In genomic region chr14:34538871-34539406, GRCh38 we compare ENCODE assay signal across 8 cellular contexts. TPM values are rescaled to one million over a fixed set of nuclear protein-coding genes. Genes with fewer than 3 reads are reported as not detected.
DNase-seq lines count a peak whose midpoint lies in the region; ATAC-seq, FAIRE-seq and TF ChIP-seq lines count a peak whose summit lies in the region.

No MANE protein-coding gene starts in this region.

- H3K27me3 Mint-ChIP-seq in activated naive CD4-positive, alpha-beta T cell treated with anti-CD3 and anti-CD28 coated beads, Interleukin-2, amount 10 ng/mL, durations not matched to agents 7 days and 5 days: no peaks in the 10 kb centered on the region
- no peaks in the 10 kb centered on the region for H3K27me3 Mint-ChIP-seq in activated CD8-positive, alpha-beta T cell treated with anti-CD3 and anti-CD28 coated beads for 36 hours

- H3K36me3 Mint-ChIP-seq in activated naive CD4-positive, alpha-beta T cell treated with anti-CD3 and anti-CD28 coated beads, Interleukin-2, amount 10 ng/mL, durations not matched to agents 7 days and 5 days: peaks cover 13% of the 10 kb centered on the region
- peaks cover 6% of the 10 kb centered on the region for H3K36me3 Mint-ChIP-seq in activated CD8-positive, alpha-beta T cell treated with anti-CD3 and anti-CD28 coated beads for 36 hours (ENCODE audit: low read depth)

- H3K9me3 Mint-ChIP-seq in activated naive CD4-positive, alpha-beta T cell treated with anti-CD3 and anti-CD28 coated beads, Interleukin-2, amount 10 ng/mL, durations not matched to agents 7 days and 5 days: no peaks in the 10 kb centered on the region
- no peaks in the 10 kb centered on the region for H3K9me3 Mint-ChIP-seq in activated CD8-positive, alpha-beta T cell treated with anti-CD3 and anti-CD28 coated beads for 36 hours

- peaks cover 7% of the 10 kb centered on the region for H3K4me1 ChIP-seq in keratinocyte (ENCODE audit: control insufficient read depth, extremely low read depth, insufficient read depth, low read length)

- H3K27ac ChIP-seq in keratinocyte (ENCODE audit: control insufficient read depth, insufficient read depth, low read length) (peak overlapping the region; percentile 97), temporal lobe (ENCODE audit: low read depth, low read length) (peak overlapping the region; percentile 82)

- no peak for DNase-seq in activated naive CD4-positive, alpha-beta T cell treated with anti-CD3 and anti-CD28 coated beads, Interleukin-2, amount 10 ng/mL, durations not matched to agents 7 days and 5 days
- no peak for DNase-seq in activated naive CD4-positive, alpha-beta T cell treated with Interleukin-2 at 50 U/mL for 16 hours
- no peak for DNase-seq in activated CD8-positive, alpha-beta T cell treated with anti-CD3 and anti-CD28 coated beads for 36 hours
- DNase-seq in keratinocyte (ENCODE audit: low read depth, low spot score) (no peak), anterior cingulate cortex (lab: John Stamatoyannopoulos, UW) (no peak), ACHN (no peak)

- in situ Hi-C loops in ACHN (cut with HindIII; ENCODE audit: low pct_ligation_motif_present, low pct_unique_long_range_greater_than_20kb, low sequenced_read_pairs): no loop called here

- peak overlapping the region; percentile 83 for H3K4me2 ChIP-seq in keratinocyte (ENCODE audit: control insufficient read depth, extremely low read depth, insufficient read depth, low read depth, low read length)

- POLR2A ChIA-PET in activated CD8-positive, alpha-beta T cell treated with anti-CD3 and anti-CD28 coated beads for 36 hours (lab: Charles Lee): no interaction called here

- intact Hi-C loops in activated CD8-positive, alpha-beta T cell treated with anti-CD3 and anti-CD28 coated beads for 36 hours (cut with micrococcal nuclease): no loop called here

- H3K4me3 Mint-ChIP-seq in activated naive CD4-positive, alpha-beta T cell treated with anti-CD3 and anti-CD28 coated beads, Interleukin-2, amount 10 ng/mL, durations not matched to agents 7 days and 5 days: peak overlapping the region; percentile 90
- H3K4me3 Mint-ChIP-seq in activated CD8-positive, alpha-beta T cell treated with anti-CD3 and anti-CD28 coated beads for 36 hours: peak overlapping the region; percentile 93

- peak overlapping the region; percentile 97 for H3K27ac Mint-ChIP-seq in activated naive CD4-positive, alpha-beta T cell treated with anti-CD3 and anti-CD28 coated beads, Interleukin-2, amount 10 ng/mL, durations not matched to agents 7 days and 5 days
- peak overlapping the region; percentile 99 for H3K27ac Mint-ChIP-seq in activated CD8-positive, alpha-beta T cell treated with anti-CD3 and anti-CD28 coated beads for 36 hours

- no peaks in the 10 kb centered on the region for H3K27me3 ChIP-seq in keratinocyte (ENCODE audit: control insufficient read depth, extremely low read depth, insufficient read depth, low read length)

- FAIRE-seq in keratinocyte (lab: Jason Lieb, UNC): no peak

- H3K4me3 ChIP-seq in keratinocyte (ENCODE audit: control insufficient read depth in 2 of 3, extremely low read depth in 1 of 3, insufficient read depth in 2 of 3, low read depth in 1 of 3, low read length in 3 of 3): peak overlapping the region; percentile 94 to 98 (median 96)

- peaks cover 3 to 4% of the 10 kb centered on the region in 2 experiments for H3K36me3 ChIP-seq in keratinocyte (ENCODE audit: control insufficient read depth in 2 of 2, extremely low read depth in 1 of 2, insufficient read depth in 2 of 2, low read length in 2 of 2)

- no peaks in the 10 kb centered on the region for H4K20me1 ChIP-seq in keratinocyte (ENCODE audit: control insufficient read depth, extremely low read depth, insufficient read depth, low read length)

- TF ChIP-seq CTCF in activated CD8-positive, alpha-beta T cell treated with anti-CD3 and anti-CD28 coated beads for 36 hours (IDR thresholded peaks at IDR 0.05): no peak
- TF ChIP-seq CTCF in keratinocyte (optimal IDR thresholded peaks at IDR 0.05 in 1 of 3, IDR thresholded peaks at IDR 0.05 in 1 of 3, conservative IDR thresholded peaks at IDR 0.05 in 1 of 3; ENCODE audit: extremely low read depth in 1 of 3, insufficient read depth in 2 of 3, low read length in 3 of 3): no peak

- H3K4me1 Mint-ChIP-seq in activated naive CD4-positive, alpha-beta T cell treated with anti-CD3 and anti-CD28 coated beads, Interleukin-2, amount 10 ng/mL, durations not matched to agents 7 days and 5 days: peaks cover 31% of the 10 kb centered on the region
- H3K4me1 Mint-ChIP-seq in activated CD8-positive, alpha-beta T cell treated with anti-CD3 and anti-CD28 coated beads for 36 hours (ENCODE audit: low read depth): peaks cover 33% of the 10 kb centered on the region

- H3K9me3 ChIP-seq in keratinocyte (ENCODE audit: control insufficient read depth, low read depth, low read length): no peaks in the 10 kb centered on the region

- peaks cover 27% of the 10 kb centered on the region for H3K79me2 ChIP-seq in keratinocyte (ENCODE audit: control insufficient read depth, insufficient read depth, low read length)

- dilution Hi-C loops in keratinocyte (cut with MboI; ENCODE audit: extremely low pct_ligation_motif_present, low sequenced_read_pairs): no loop called here

- H2AFZ ChIP-seq in keratinocyte (ENCODE audit: control insufficient read depth, low read length): peak overlapping the region; percentile 97

- peak overlapping the region; percentile 99 for H3K9ac ChIP-seq in keratinocyte (ENCODE audit: control insufficient read depth, extremely low read depth, insufficient read depth, low read length)

- ATAC-seq in activated CD8-positive, alpha-beta T cell treated with anti-CD3 and anti-CD28 coated beads for 36 hours: peak; percentile 11
- no peak for ATAC-seq in GM21737 (IDR thresholded peaks at IDR 0.05; ENCODE audit: unreplicated experiment)

- CTCF ChIA-PET in activated naive CD4-positive, alpha-beta T cell treated with anti-CD3 and anti-CD28 coated beads, Interleukin-2, amount 10 ng/mL, durations not matched to agents 7 days and 5 days (lab: Charles Lee): no interaction called here
- CTCF ChIA-PET in activated CD8-positive, alpha-beta T cell treated with anti-CD3 and anti-CD28 coated beads for 36 hours (lab: Charles Lee): no interaction called here

- H3K9me1 ChIP-seq in keratinocyte (ENCODE audit: control insufficient read depth, extremely low read depth, insufficient read depth, low read length): no peaks in the 10 kb centered on the region

RNA-seq across cellular contexts. Expression of gene EAPP, which starts 0.6 kb away (rescaled TPM):
- total RNA-seq in activated CD8-positive, alpha-beta T cell treated with anti-CD3 and anti-CD28 coated beads for 36 hours: 10 to 100 TPM; 29.9 to 32.0 TPM
- 23.0 to 45.3 TPM (median 26.7 TPM) in 3 replicates for polyA plus RNA-seq in keratinocyte
- polyA plus RNA-seq in keratinocyte (2011; ENCODE audit: low read depth): 36.8 TPM
- 27.7 and 53.9 TPM in 2 replicates for polyA plus RNA-seq in keratinocyte (2011; cell fraction: cytosol; rRNA removed)
- 19.9 and 29.8 TPM in 2 replicates for polyA plus RNA-seq in keratinocyte (2011; cell fraction: nucleus; rRNA removed)
- 26.9 and 32.8 TPM in 2 replicates for polyA plus RNA-seq in keratinocyte (2012; ENCODE audit: low replicate concordance)
- 5.0 to 21.2 TPM (median 9.2 TPM) in 3 replicates for polyA minus RNA-seq in keratinocyte
- polyA minus RNA-seq in keratinocyte (2011; cell fraction: cytosol; rRNA and poly(A)+ RNA removed): 16.7 TPM
- 5.8 and 11.2 TPM in 2 replicates for polyA minus RNA-seq in keratinocyte (2011; cell fraction: nucleus; rRNA and poly(A)+ RNA removed)
- total RNA-seq in temporal lobe: 44.5 TPM
